Comparison of ENCODE assay signal across 1 cellular context in the genomic region with DNA sequence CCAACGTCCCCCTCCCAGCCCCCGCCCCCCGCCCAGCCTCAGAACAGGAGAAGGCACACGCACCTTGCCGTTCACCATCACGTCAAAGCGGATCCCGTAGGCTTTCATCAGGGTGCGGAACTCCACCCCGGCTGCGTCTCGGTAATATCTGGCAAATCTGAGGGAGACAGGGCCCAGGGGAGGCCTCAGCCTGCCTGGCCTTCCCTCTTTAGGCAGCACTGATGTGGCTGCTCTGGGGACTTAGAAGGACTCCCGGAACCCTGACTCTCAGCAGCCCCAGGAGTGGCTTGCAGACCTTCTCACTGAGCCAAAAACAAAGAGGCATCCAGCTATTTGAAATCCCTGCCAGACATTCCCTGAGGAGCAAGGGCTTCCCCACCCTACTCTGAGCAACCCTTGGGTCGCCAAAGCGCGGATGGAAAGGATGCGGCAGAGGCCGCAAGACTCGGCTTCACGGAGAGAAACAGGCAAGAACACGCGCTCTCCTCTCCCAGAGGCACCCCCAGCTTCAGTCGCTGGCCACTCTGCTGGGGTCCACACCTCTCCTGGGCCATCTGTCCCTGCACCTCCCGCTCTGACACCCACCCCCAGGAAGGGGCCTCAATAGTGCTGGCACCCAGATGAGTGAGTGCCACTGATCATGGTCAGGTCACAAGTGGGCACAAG.
TF ChIP-seq lines count a peak whose summit lies in the region.

No MANE protein-coding gene starts in this region.

TF ChIP-seq in SK-N-SH, 30 proteins besides CTCF, POLR2A, EP300 and RAD21 (continued from another document):
- TF ChIP-seq, protein P1, sequence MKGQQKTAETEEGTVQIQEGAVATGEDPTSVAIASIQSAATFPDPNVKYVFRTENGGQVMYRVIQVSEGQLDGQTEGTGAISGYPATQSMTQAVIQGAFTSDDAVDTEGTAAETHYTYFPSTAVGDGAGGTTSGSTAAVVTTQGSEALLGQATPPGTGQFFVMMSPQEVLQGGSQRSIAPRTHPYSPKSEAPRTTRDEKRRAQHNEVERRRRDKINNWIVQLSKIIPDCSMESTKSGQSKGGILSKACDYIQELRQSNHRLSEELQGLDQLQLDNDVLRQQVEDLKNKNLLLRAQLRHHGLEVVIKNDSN (IDR thresholded peaks at IDR 0.05; ENCODE audit: borderline replicate concordance, low read depth): no peak
- TF ChIP-seq EZH2phosphoT487 (IDR thresholded peaks at IDR 0.05; ENCODE audit: borderline replicate concordance, low read depth): no peak
- TF ChIP-seq TEAD4 (IDR thresholded peaks at IDR 0.05; ENCODE audit: borderline replicate concordance, insufficient read depth): no peak
- no peak for TF ChIP-seq GATA2 (CRISPR knock-in tag; IDR thresholded peaks at IDR 0.05)
- no peak for TF ChIP-seq FOXM1 (IDR thresholded peaks at IDR 0.05; ENCODE audit: low read depth)
- TF ChIP-seq, protein P2, sequence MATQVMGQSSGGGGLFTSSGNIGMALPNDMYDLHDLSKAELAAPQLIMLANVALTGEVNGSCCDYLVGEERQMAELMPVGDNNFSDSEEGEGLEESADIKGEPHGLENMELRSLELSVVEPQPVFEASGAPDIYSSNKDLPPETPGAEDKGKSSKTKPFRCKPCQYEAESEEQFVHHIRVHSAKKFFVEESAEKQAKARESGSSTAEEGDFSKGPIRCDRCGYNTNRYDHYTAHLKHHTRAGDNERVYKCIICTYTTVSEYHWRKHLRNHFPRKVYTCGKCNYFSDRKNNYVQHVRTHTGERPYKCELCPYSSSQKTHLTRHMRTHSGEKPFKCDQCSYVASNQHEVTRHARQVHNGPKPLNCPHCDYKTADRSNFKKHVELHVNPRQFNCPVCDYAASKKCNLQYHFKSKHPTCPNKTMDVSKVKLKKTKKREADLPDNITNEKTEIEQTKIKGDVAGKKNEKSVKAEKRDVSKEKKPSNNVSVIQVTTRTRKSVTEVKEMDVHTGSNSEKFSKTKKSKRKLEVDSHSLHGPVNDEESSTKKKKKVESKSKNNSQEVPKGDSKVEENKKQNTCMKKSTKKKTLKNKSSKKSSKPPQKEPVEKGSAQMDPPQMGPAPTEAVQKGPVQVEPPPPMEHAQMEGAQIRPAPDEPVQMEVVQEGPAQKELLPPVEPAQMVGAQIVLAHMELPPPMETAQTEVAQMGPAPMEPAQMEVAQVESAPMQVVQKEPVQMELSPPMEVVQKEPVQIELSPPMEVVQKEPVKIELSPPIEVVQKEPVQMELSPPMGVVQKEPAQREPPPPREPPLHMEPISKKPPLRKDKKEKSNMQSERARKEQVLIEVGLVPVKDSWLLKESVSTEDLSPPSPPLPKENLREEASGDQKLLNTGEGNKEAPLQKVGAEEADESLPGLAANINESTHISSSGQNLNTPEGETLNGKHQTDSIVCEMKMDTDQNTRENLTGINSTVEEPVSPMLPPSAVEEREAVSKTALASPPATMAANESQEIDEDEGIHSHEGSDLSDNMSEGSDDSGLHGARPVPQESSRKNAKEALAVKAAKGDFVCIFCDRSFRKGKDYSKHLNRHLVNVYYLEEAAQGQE (IDR thresholded peaks at IDR 0.05; ENCODE audit: low read depth, low read length): no peak
